In the genomic region with DNA sequence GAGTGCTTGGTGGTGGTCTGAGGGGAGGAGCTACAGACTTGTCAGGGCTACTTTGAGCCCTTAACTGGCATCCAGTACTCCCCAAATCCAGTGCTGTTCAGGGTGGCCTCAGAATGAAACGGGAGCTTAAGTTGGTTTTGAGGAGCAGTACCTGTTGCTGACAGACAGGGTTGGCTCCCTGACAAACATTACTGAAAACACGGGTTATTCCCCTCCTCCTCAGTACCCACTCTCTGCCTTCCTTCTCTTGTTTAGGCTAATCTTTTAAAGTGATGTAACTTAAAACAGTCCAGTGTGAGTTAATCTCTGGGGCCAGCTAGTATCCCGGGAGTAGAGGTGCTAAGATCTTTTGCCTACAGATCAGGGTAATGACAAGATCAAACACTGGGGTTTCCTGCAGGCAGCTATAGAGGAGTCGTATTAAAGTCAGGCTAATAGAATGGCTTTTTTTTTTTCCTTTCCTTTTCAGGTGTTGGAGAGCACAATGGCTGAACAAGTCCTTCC, we compare ENCODE assay signal across 8 cellular contexts. TPM values are rescaled to one million over a fixed set of nuclear protein-coding genes. Genes with fewer than 3 reads are reported as not detected.
DNase-seq lines count a peak whose midpoint lies in the region; ATAC-seq and TF ChIP-seq lines count a peak whose summit lies in the region.

No MANE protein-coding gene starts in this region.

- CTCF ChIA-PET in Caco-2 (lab: Charles Lee): interaction anchor here (0.9 to 1.8 kb wide), 3 partner anchors 71 to 163 kb away, joined by 3 to 7 read pairs (median 3); no protein-coding TSS in a partner anchor

- peak in 1 of 2 experiments; percentile 6 for TF ChIP-seq CTCF in Caco-2 (IDR thresholded peaks at IDR 0.05; ENCODE audit: insufficient read depth in 1 of 2, low read depth in 1 of 2, low read length in 1 of 2, severe bottlenecking in 1 of 2, unreplicated experiment in 1 of 2)

- H3K9ac ChIP-seq in endocrine pancreas (ENCODE audit: control insufficient read depth, insufficient read depth, low read length): no peak overlapping the region

- H3K9me3 Mint-ChIP-seq in Caco-2 (ENCODE audit: unreplicated experiment): no peaks in the 10 kb centered on the region
- H3K9me3 Mint-ChIP-seq in stimulated activated naive B cell treated with anti-CD40 and anti-IgM and Interleukin-4, amounts not matched to agents 10 μg/mL and 1 μg/mL and 100 μg/mL, for 72 hours: no peaks in the 10 kb centered on the region

- DNase-seq in Caco-2 (no peak), SK-MEL-5 (ENCODE audit: low read depth, low spot score) (peak; percentile 67), NCI-H748 treated with DMSO at 0.1 percent for 48 hours (lab: John Stamatoyannopoulos, UW) (no peak), Ammon's horn (ENCODE audit: low spot score) (no peak), G401 (ENCODE audit: low spot score) (no peak)
- DNase-seq in stimulated activated naive B cell treated with anti-CD40 and anti-IgM and Interleukin-4, amounts not matched to agents 10 μg/mL and 1 μg/mL and 100 μg/mL, for 72 hours: no peak

- H3K27me3 ChIP-seq in Caco-2 (replicated peaks; ENCODE audit: control insufficient read depth, insufficient read depth, low read length) (no peaks in the 10 kb centered on the region), endocrine pancreas (ENCODE audit: control insufficient read depth, insufficient read depth, low read length) (no peaks in the 10 kb centered on the region)

- peaks cover 24% of the 10 kb centered on the region for H3K4me1 Mint-ChIP-seq in Caco-2 (ENCODE audit: low read depth, unreplicated experiment)
- peaks cover 27 to 72% of the 10 kb centered on the region in 2 donors for H3K4me1 Mint-ChIP-seq in stimulated activated naive B cell treated with anti-CD40 and anti-IgM and Interleukin-4, amounts not matched to agents 10 μg/mL and 1 μg/mL and 100 μg/mL, for 72 hours

- H3K9me3 ChIP-seq in Caco-2: no peaks in the 10 kb centered on the region
- H3K9me3 ChIP-seq in endocrine pancreas (ENCODE audit: control insufficient read depth, low read length): no peaks in the 10 kb centered on the region

- peaks cover 6% of the 10 kb centered on the region for H3K36me3 ChIP-seq in Caco-2 (ENCODE audit: control insufficient read depth, insufficient read depth, low read length)
- H3K36me3 ChIP-seq in endocrine pancreas (ENCODE audit: control insufficient read depth, insufficient read depth, low read length): no peaks in the 10 kb centered on the region

- ATAC-seq in GM21576 (IDR thresholded peaks at IDR 0.05; ENCODE audit: unreplicated experiment): peak; percentile 18
- ATAC-seq in stimulated activated naive B cell treated with anti-CD40 and anti-IgM and Interleukin-4, amounts not matched to agents 10 μg/mL and 1 μg/mL and 100 μg/mL, for 72 hours (replicated peaks): peak in 1 of 2 donors; percentile 14

- no peak overlapping the region for H3K4me3 ChIP-seq in Caco-2 (ENCODE audit: low read depth, low read length)
- peak overlapping the region; percentile 86 for H3K4me3 ChIP-seq in endocrine pancreas (ENCODE audit: control insufficient read depth, insufficient read depth, low read length)

- intact Hi-C loops in Caco-2 (cut with micrococcal nuclease; ENCODE audit: unreplicated experiment): no loop called here

- BruUV-seq in Caco-2 (replicated peaks; lab: Mats Ljungman, UMichigan): no TSS peak

- in situ Hi-C loops in SK-MEL-5 (cut with HindIII; ENCODE audit: low pct_unique_long_range_greater_than_20kb, low sequenced_read_pairs) (no loop called here), G401 (cut with HindIII; ENCODE audit: low sequenced_read_pairs) (no loop called here)

- H3K4me1 ChIP-seq in Caco-2 (peaks cover 51% of the 10 kb centered on the region), endocrine pancreas (ENCODE audit: control insufficient read depth, insufficient read depth, low read length) (no peaks in the 10 kb centered on the region)

- POLR2A ChIA-PET in Caco-2 (lab: Charles Lee): interaction anchor here (0.6 kb wide), 1 partner anchor 148 kb away, joined by 3 read pairs; no protein-coding TSS in a partner anchor

- H3K27ac Mint-ChIP-seq in Caco-2 (ENCODE audit: unreplicated experiment): peak overlapping the region; percentile 72
- H3K27ac Mint-ChIP-seq in stimulated activated naive B cell treated with anti-CD40 and anti-IgM and Interleukin-4, amounts not matched to agents 10 μg/mL and 1 μg/mL and 100 μg/mL, for 72 hours: peak overlapping the region; percentile 97

- H3K27me3 Mint-ChIP-seq in Caco-2 (ENCODE audit: insufficient read depth, unreplicated experiment): no peaks in the 10 kb centered on the region
- no peaks in the 10 kb centered on the region for H3K27me3 Mint-ChIP-seq in stimulated activated naive B cell treated with anti-CD40 and anti-IgM and Interleukin-4, amounts not matched to agents 10 μg/mL and 1 μg/mL and 100 μg/mL, for 72 hours

- peaks cover 63% of the 10 kb centered on the region for H3K36me3 Mint-ChIP-seq in Caco-2 (ENCODE audit: insufficient read depth, unreplicated experiment)
- H3K36me3 Mint-ChIP-seq in stimulated activated naive B cell treated with anti-CD40 and anti-IgM and Interleukin-4, amounts not matched to agents 10 μg/mL and 1 μg/mL and 100 μg/mL, for 72 hours: peaks cover 58 to 89% of the 10 kb centered on the region in 2 donors

- H3K4me3 Mint-ChIP-seq in Caco-2 (ENCODE audit: unreplicated experiment): peak overlapping the region; percentile 94
- peak overlapping the region; percentile 83 to 87 for H3K4me3 Mint-ChIP-seq in stimulated activated naive B cell treated with anti-CD40 and anti-IgM and Interleukin-4, amounts not matched to agents 10 μg/mL and 1 μg/mL and 100 μg/mL, for 72 hours

RNA-seq across cellular contexts. Expression of gene TNFAIP3, which starts 3.7 kb away (rescaled TPM):
- 45.7 and 50.4 TPM in 2 replicates for total RNA-seq in Caco-2 (2022)
- total RNA-seq in SK-MEL-5 (2014; rRNA removed; shearing (Covaris generic)): 107 and 110 TPM in 2 replicates
- polyA plus RNA-seq in SK-MEL-5 (2015; cell fraction: cytosol; rRNA removed): 105 and 128 TPM in 2 replicates
- 645 and 654 TPM in 2 replicates for polyA plus RNA-seq in SK-MEL-5 (2015; cell fraction: nucleus; rRNA removed)
- total RNA-seq in G401 (2014; rRNA removed; shearing (Covaris generic)): 0.75 and 2.2 TPM in 2 replicates

Comparison
In these comparisons a context has a peak if more than half of its experiments do, and no peak if none do; other contexts are left out.
1. RNA of gene TNFAIP3, which starts 3.7 kb away (total RNA-seq): 107 to 110 TPM in SK-MEL-5 and 45.7 to 50.4 TPM in Caco-2; 0.75 to 2.2 TPM in G401; every median in the first group is over 10 times any median in the second.